In genomic region chr21:39348355-39349210, GRCh38 we compare ENCODE assay signal across 8 cellular contexts. TPM values are rescaled to one million over a fixed set of nuclear protein-coding genes. Genes with fewer than 3 reads are reported as not detected.
DNase-seq lines count a peak whose midpoint lies in the region; ATAC-seq, FAIRE-seq and TF ChIP-seq lines count a peak whose summit lies in the region.

HMGN1 (minus strand) TSS chr21:39349088; CDS start chr21:39348917, 171 bp downstream.

- H3K9ac ChIP-seq in IMR-90 (ENCODE audit: low read depth, low read length) (peak within 1 kb of the TSS; percentile 90), mucosa of rectum (ENCODE audit: low read depth in 1 of 2, low read length in 2 of 2) (peak within 1 kb of the TSS; percentile 91 to 95)

- peaks cover 33% of the 10 kb centered on the region; the same call in 1 of the 2 replicates for H4K20me1 ChIP-seq in IMR-90 (ENCODE audit: insufficient read depth, low read length)
- peaks cover 35% of the 10 kb centered on the region for H4K20me1 ChIP-seq in OCI-LY7 (ENCODE audit: insufficient read depth, low read length)

- peak within 1 kb of the TSS; percentile 77 for H2BK120ac ChIP-seq in IMR-90 (ENCODE audit: low read depth, low read length)

- H3K9me3 ChIP-seq in IMR-90 (ENCODE audit: control insufficient read depth, insufficient read depth, low read length) (no peaks in the 10 kb centered on the region), OCI-LY7 (ENCODE audit: low read length) (no peaks in the 10 kb centered on the region; the same call in 1 of the 2 replicates), mucosa of rectum (ENCODE audit: control insufficient read depth in 2 of 2, low read length in 2 of 2) (no peaks in the 10 kb centered on the region)

- in situ Hi-C loops in IMR-90 (cut with MboI; ENCODE audit: low sequenced_read_pairs), result no loop called here

- H2BK5ac ChIP-seq in IMR-90 (ENCODE audit: low read depth, low read length, poor library complexity, severe bottlenecking), result peak within 1 kb of the TSS; percentile 91

- peak within 1 kb of the TSS; percentile 25; the same call in 1 of the 3 replicates for H2BK15ac ChIP-seq in IMR-90 (ENCODE audit: low read depth, low read length)

- WGBS in IMR-90 (ENCODE audit: extremely low coverage in 2 of 2, insufficient read length in 1 of 2), 2 experiments, result 0% methylated on average over 45 of the region's 116 CpGs; no CpG with 5 or more reads in 1 of the 2 experiments

- peak within 1 kb of the TSS; percentile 98 for H2AK9ac ChIP-seq in IMR-90 (replicated peaks; ENCODE audit: low read depth, low read length, poor library complexity)

- H3K36me3 ChIP-seq in IMR-90 (ENCODE audit: control insufficient read depth, insufficient read depth, low read length) (peaks cover 12% of the 10 kb centered on the region), OCI-LY7 (ENCODE audit: insufficient read depth, low read length) (peaks cover 48% of the 10 kb centered on the region), mucosa of rectum (ENCODE audit: control insufficient read depth in 2 of 2, insufficient read depth in 2 of 2, low read length in 2 of 2) (peaks cover 10 to 18% of the 10 kb centered on the region in 2 donors)

- peak within 1 kb of the TSS; percentile 59 for H2AK5ac ChIP-seq in IMR-90 (ENCODE audit: low read depth, low read length)

- peak within 1 kb of the TSS; percentile 74 for H4K91ac ChIP-seq in IMR-90 (ENCODE audit: insufficient read depth, low read depth, low read length)

- H3K4me2 ChIP-seq in IMR-90 (ENCODE audit: low read depth, low read length) (peak within 1 kb of the TSS; percentile 100), OCI-LY7 (ENCODE audit: low read length) (peak within 1 kb of the TSS; percentile 97)

- peak within 1 kb of the TSS; percentile 36; the same call in 1 of the 2 replicates for H2BK20ac ChIP-seq in IMR-90 (ENCODE audit: low read depth, low read length)

- peak within 1 kb of the TSS; percentile 70 for H3K56ac ChIP-seq in IMR-90 (ENCODE audit: extremely low read depth, insufficient read depth, low read length)

- peak within 1 kb of the TSS; percentile 98 for H3K23ac ChIP-seq in IMR-90 (ENCODE audit: low read depth, low read length)

- peak within 1 kb of the TSS; percentile 93 to 96 for H4K8ac ChIP-seq in IMR-90 (ENCODE audit: low read depth in 2 of 2, low read length in 2 of 2)

- CTCF ChIA-PET in IMR-90 (lab: Yijun Ruan, JAX) (no interaction called here), OCI-LY7 (lab: Charles Lee; ENCODE audit: unreplicated experiment) (interaction anchor here (0.6 kb wide), 1 partner anchor 92 kb away, joined by 3 read pairs; no protein-coding TSS in a partner anchor)

- BruUV-seq in IMR-90 (replicated peaks; lab: Mats Ljungman, UMichigan), result no TSS peak
- no TSS peak for BruUV-seq in OCI-LY7 (replicated peaks; lab: Mats Ljungman, UMichigan)

- peaks cover 16 to 35% of the 10 kb centered on the region in 2 experiments for H3K79me1 ChIP-seq in IMR-90 (ENCODE audit: low read depth in 1 of 2, low read length in 2 of 2)

- no peak for FAIRE-seq in D721Med (lab: Jason Lieb, UNC)

- POLR2A ChIA-PET in IMR-90 (lab: Charles Lee; ENCODE audit: unreplicated experiment), result interaction anchor here (0.7 to 1.1 kb wide), 2 partner anchors 39 to 65 kb away, joined by 3 read pairs; no protein-coding TSS in a partner anchor
- POLR2A ChIA-PET in OCI-LY7 (lab: Charles Lee), result interaction anchor here (0.6 to 3.8 kb wide), 10 partner anchors 10 to 165 kb away, joined by 3 to 50 read pairs (median 4); partner anchors contain the start of genes BRWD1 and PSMG1

- H3K9me1 ChIP-seq in IMR-90 (ENCODE audit: insufficient read depth, low read length), result no peaks in the 10 kb centered on the region; the same call in 1 of the 2 replicates

- TF ChIP-seq POLR2A in IMR-90 (IDR thresholded peaks at IDR 0.05; ENCODE audit: low read depth, low read length), result peak; percentile 85

- dilution Hi-C loops in IMR-90 (cut with HindIII; ENCODE audit: low sequenced_read_pairs, unreplicated experiment), result no loop called here

- H3K4me1 ChIP-seq in IMR-90 (ENCODE audit: control insufficient read depth, insufficient read depth, low read length), result peaks cover 5% of the 10 kb centered on the region
- H3K4me1 ChIP-seq in OCI-LY7 (ENCODE audit: insufficient read depth, low read length, poor library complexity, severe bottlenecking), result peaks cover 38% of the 10 kb centered on the region
- peaks cover 6 to 8% of the 10 kb centered on the region in 2 donors for H3K4me1 ChIP-seq in mucosa of rectum (ENCODE audit: control insufficient read depth in 2 of 2, insufficient read depth in 2 of 2, low read length in 2 of 2)

- intact Hi-C loops in IMR-90 (cut with micrococcal nuclease), result loop anchor here (1.0 kb wide), 2 partner anchors 32 to 40 kb away; a partner anchor contains a TSS
- intact Hi-C loops in OCI-LY7 (cut with micrococcal nuclease; ENCODE audit: unreplicated experiment), result loop anchor here (1.0 to 2.0 kb wide), 4 partner anchors 30 to 166 kb away; partner anchors contain the start of gene PSMG1

- peak within 1 kb of the TSS; percentile 85 for H4K5ac ChIP-seq in IMR-90 (ENCODE audit: low read depth, low read length)

- no peak for TF ChIP-seq RAD21 in IMR-90 (IDR thresholded peaks at IDR 0.05; ENCODE audit: low read length)

- peak within 1 kb of the TSS; percentile 82 for H3K4ac ChIP-seq in IMR-90 (ENCODE audit: low read depth, low read length)

- H3K14ac ChIP-seq in IMR-90 (replicated peaks; ENCODE audit: low read depth, low read length), result peak within 1 kb of the TSS; percentile 98

- H3K18ac ChIP-seq in IMR-90 (ENCODE audit: low read depth, low read length), result peak within 1 kb of the TSS; percentile 25; the same call in 1 of the 2 replicates

- peak; percentile 48 for DNase-seq in D721Med (ENCODE audit: insufficient read length, low spot score)
- DNase-seq in IMR-90, result peak; percentile 86
- peak; percentile 86 for DNase-seq in OCI-LY7 (ENCODE audit: low spot score)
- peak; percentile 78 for DNase-seq in activated T-cell treated with anti-CD3 and anti-CD28 coated beads for 1 hour (ENCODE audit: low read depth)
- peak; percentile 41 for DNase-seq in epithelial cell of prostate (ENCODE audit: low read depth, low spot score)
- DNase-seq in stimulated activated CD8-positive, alpha-beta memory T cell treated with anti-CD3 and anti-CD28 coated beads, Interleukin-4, amount 100 ng/mL, for 48 hours, result peak; percentile 91

- peak within 1 kb of the TSS; percentile 92 for H2AFZ ChIP-seq in IMR-90 (replicated peaks; ENCODE audit: low read length, poor library complexity)
- peak within 1 kb of the TSS; percentile 65 for H2AFZ ChIP-seq in OCI-LY7 (ENCODE audit: low read length)

- H3K27me3 ChIP-seq in IMR-90 (ENCODE audit: control insufficient read depth, insufficient read depth, low read length) (no peaks in the 10 kb centered on the region), mucosa of rectum (ENCODE audit: control insufficient read depth in 2 of 2, insufficient read depth in 2 of 2, low read length in 2 of 2) (no peaks in the 10 kb centered on the region)

- no peaks in the 10 kb centered on the region for H3K9me2 ChIP-seq in OCI-LY7 (ENCODE audit: insufficient read depth, low read length)

- H3K27ac ChIP-seq in IMR-90 (ENCODE audit: insufficient read depth, low read length) (peak within 1 kb of the TSS; percentile 79), OCI-LY7 (ENCODE audit: low read depth, low read length, poor library complexity, severe bottlenecking) (peak within 1 kb of the TSS; percentile 79), epithelial cell of prostate (peak within 1 kb of the TSS; percentile 97), mucosa of rectum (ENCODE audit: low read depth in 2 of 2, low read length in 2 of 2) (peak within 1 kb of the TSS; percentile 95 to 98)

- TF ChIP-seq CTCF in D721Med (IDR thresholded peaks at IDR 0.05; ENCODE audit: insufficient read depth, missing control alignments) (no peak), IMR-90 (conservative IDR thresholded peaks at IDR 0.05; ENCODE audit: low read depth, low read length) (peak; percentile 24; the same call in 1 of the 2 replicates), OCI-LY7 (conservative IDR thresholded peaks at IDR 0.05; ENCODE audit: low read length) (no peak)

- H3K79me2 ChIP-seq in OCI-LY7 (ENCODE audit: insufficient read depth, low read depth, low read length), result peaks cover 61% of the 10 kb centered on the region

- peak; percentile 51 for ATAC-seq in GM21528 (IDR thresholded peaks at IDR 0.05; ENCODE audit: low FRiP score, unreplicated experiment)
- ATAC-seq in IMR-90 (ENCODE audit: low read depth), result peak; percentile 80

- H3K4me3 ChIP-seq in IMR-90 (ENCODE audit: insufficient read depth, low read depth, low read length) (peak within 1 kb of the TSS; percentile 94), OCI-LY7 (ENCODE audit: low read depth, low read length, poor library complexity, severe bottlenecking) (peak within 1 kb of the TSS; percentile 90), mucosa of rectum (ENCODE audit: low read length in 2 of 2) (peak within 1 kb of the TSS; percentile 81 to 94)

TF ChIP-seq in IMR-90, 13 proteins besides CTCF, POLR2A, EP300 and RAD21:
- TF ChIP-seq RFX5 (IDR thresholded peaks at IDR 0.05; ENCODE audit: low read depth, low read length) (no peak), MAZ (IDR thresholded peaks at IDR 0.05; ENCODE audit: borderline replicate concordance, low read depth, low read length) (peak; percentile 65; the same call in 1 of the 2 replicates), SMC3 (IDR thresholded peaks at IDR 0.05; ENCODE audit: low read depth, low read length) (no peak), USF2 (IDR thresholded peaks at IDR 0.05; ENCODE audit: low read depth, low read length) (no peak), BHLHE40 (IDR thresholded peaks at IDR 0.05; ENCODE audit: low read depth, low read length) (peak; percentile 75; the same call in 1 of the 2 replicates), NFE2L2 (IDR thresholded peaks at IDR 0.05; ENCODE audit: low read depth, low read length) (no peak), CHD1 (IDR thresholded peaks at IDR 0.05; ENCODE audit: low read depth, low read length) (no peak), MXI1 (IDR thresholded peaks at IDR 0.05; ENCODE audit: borderline replicate concordance, low read depth, low read length) (peak; percentile 89), FOS (IDR thresholded peaks at IDR 0.05; ENCODE audit: low read depth, low read length) (no peak)

RNA-seq across cellular contexts. Expression of gene HMGN1, which starts in this region (rescaled TPM):
- total RNA-seq in IMR-90 (2012; rRNA removed), result 55.2 and 234 TPM in 2 replicates
- polyA plus RNA-seq in IMR-90 (2012; rRNA removed), result 136 and 155 TPM in 2 replicates
- 56.5 and 68.4 TPM in 2 replicates for polyA plus RNA-seq in IMR-90 (2012; cell fraction: cytosol; rRNA removed)
- polyA plus RNA-seq in IMR-90 (2012; cell fraction: nucleus; rRNA removed; ENCODE audit: low replicate concordance), result 44.9 and 118 TPM in 2 replicates
- 264 and 349 TPM in 2 replicates for total RNA-seq in OCI-LY7 (2014; rRNA removed; shearing (Covaris generic))
- 492 and 532 TPM in 2 replicates for total RNA-seq in OCI-LY7 (2022)

Comparison
In these comparisons a context has a peak if more than half of its experiments do, and no peak if none do; other contexts are left out.
1. Peak in every context shown above with its lines: DNase-seq, ATAC-seq, H3K4me3 ChIP-seq and H3K27ac ChIP-seq.
2. DNase-seq: peak in every context shown above with its lines; median percentile 91 in stimulated activated CD8-positive, alpha-beta memory T cell treated with anti-CD3 and anti-CD28 coated beads, Interleukin-4, amount 100 ng/mL, for 48 hours; 86 in IMR-90; 86 in OCI-LY7; 78 in activated T-cell treated with anti-CD3 and anti-CD28 coated beads for 1 hour; 48 in D721Med; 41 in epithelial cell of prostate.